ENCODE assay signal across 8 cellular contexts in the genomic region with DNA sequence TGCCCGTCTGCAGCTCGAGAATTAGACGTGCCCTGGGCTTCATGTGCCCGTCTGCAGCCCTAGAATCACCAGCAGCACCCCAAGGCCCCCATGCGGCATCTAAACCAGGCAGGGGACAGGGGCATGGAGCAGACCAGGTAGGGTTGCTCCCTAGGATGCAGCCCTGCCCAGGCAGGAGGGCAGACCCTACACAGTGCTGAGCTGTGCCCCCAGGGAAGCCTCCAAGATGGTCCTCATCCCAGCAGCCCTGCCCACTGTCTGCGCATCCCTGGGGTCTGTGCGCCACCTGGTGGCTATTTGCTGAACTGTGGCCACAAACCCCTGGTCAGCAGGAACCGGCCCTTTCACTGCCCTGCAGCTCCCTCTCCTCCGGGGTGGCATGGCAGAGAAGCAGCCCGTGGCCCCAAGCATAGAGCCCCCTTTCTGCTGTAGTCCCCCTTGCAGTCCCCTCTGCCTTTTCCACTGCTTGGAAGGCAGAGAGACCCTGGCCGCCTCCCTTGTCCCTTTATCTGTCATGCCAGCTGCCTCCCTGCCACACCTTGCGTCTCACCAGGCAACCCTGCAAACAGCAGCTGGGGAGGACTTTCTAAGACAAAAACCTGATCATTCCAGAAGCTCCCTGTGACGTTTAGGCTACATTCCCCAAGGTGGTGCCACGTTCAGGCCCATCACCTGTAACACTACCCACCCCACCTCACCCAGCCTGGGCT.
DNase-seq lines count a peak whose midpoint lies in the region; ATAC-seq and TF ChIP-seq lines count a peak whose summit lies in the region.

No MANE protein-coding gene starts in this region.

- H3K4me1 ChIP-seq in SJCRH30: peaks cover 16% of the 10 kb centered on the region

- no peak for ATAC-seq in GM18867 (IDR thresholded peaks at IDR 0.05; ENCODE audit: unreplicated experiment)

- no peaks in the 10 kb centered on the region for H3K27me3 ChIP-seq in SJCRH30

- no peaks in the 10 kb centered on the region for H3K36me3 ChIP-seq in SJCRH30

- DNase-seq in C1 segment of cervical spinal cord (lab: John Stamatoyannopoulos, UW) (peak in 12 of 14 donors; percentile 8 to 77 (median 42)), HFF-Myc (ENCODE audit: extremely low read depth, low read depth) (peak; percentile 14), SJCRH30 (peak; percentile 69 to 83), glomerular visceral epithelial cell (ENCODE audit: extremely low spot score) (peak; percentile 68), posterior cingulate gyrus (peak; percentile 61 to 97 (median 83)), ureter (ENCODE audit: low spot score) (peak; percentile 75)
- DNase-seq in activated naive CD4-positive, alpha-beta T cell (lab: John Stamatoyannopoulos, UW): peak; percentile 35 to 67 (median 50)

- no peaks in the 10 kb centered on the region for H3K9me3 ChIP-seq in SJCRH30 (replicated peaks)

- no peak overlapping the region for H3K4me3 ChIP-seq in HFF-Myc (replicated peaks; ENCODE audit: low read depth, low read length)
- no peak overlapping the region for H3K4me3 ChIP-seq in SJCRH30

- no peak overlapping the region for H3K27ac ChIP-seq in SJCRH30

- intact Hi-C loops in posterior cingulate gyrus (cut with DNase I): loop anchor here (1.0 to 5.0 kb wide), 3 partner anchors 103 to 226 kb away; a partner anchor contains a TSS

- TF ChIP-seq CTCF in HFF-Myc (IDR thresholded peaks at IDR 0.05; ENCODE audit: low read depth, low read length, missing control alignments): peak; percentile 93

Comparison
In these comparisons a context has a peak if more than half of its experiments do, and no peak if none do; other contexts are left out.
1. DNase-seq: peak in every context shown above with its lines; median percentile 83 in posterior cingulate gyrus; 76 in SJCRH30; 75 in ureter; 68 in glomerular visceral epithelial cell; 50 in activated naive CD4-positive, alpha-beta T cell; 42 in C1 segment of cervical spinal cord; 14 in HFF-Myc.